18 cellular contexts compared by ENCODE assay signal in the genomic region with DNA sequence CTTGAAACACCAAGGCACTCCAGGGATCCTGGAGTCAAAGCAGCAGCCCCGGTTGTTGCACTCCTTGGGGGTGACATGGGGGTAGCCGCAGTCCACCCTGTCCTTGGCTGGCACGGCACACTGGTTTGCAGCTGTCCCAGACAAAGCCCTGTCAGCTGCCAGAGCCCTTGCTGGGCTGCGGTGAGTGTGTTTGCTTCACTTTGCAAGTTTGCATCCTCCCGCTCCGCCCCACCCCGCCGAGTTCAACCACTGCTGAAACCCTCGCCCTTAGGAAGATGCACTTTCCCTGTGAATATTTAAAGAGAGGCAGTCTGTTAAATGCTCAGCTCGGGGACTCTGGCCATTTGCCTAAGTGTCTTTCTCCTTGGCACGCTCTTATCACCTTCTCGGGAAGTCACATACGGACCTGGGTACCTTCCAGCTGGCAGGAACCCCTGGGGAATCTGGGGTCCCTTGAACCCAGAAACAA. TPM values are rescaled to one million over a fixed set of nuclear protein-coding genes. Genes with fewer than 3 reads are reported as not detected.
DNase-seq lines count a peak whose midpoint lies in the region; ATAC-seq and TF ChIP-seq lines count a peak whose summit lies in the region.
"Had no signal": no experiment of that assay in that cellular context is flagged by ENCODE, and none has a peak within 500 bp of the region (broad histone marks: within the 10 kb centered on the region; RNA-seq: fewer than 3 reads in every experiment).

No MANE protein-coding gene starts in this region.

- H3K27ac Mint-ChIP-seq in WTC11 (peak overlapping the region; percentile 71; the same call in 1 of the 2 replicates), osteocyte (ENCODE audit: unreplicated experiment) (no peak overlapping the region)
- H3K27ac Mint-ChIP-seq: activated naive CD4-positive, alpha-beta T cell treated with anti-CD3 and anti-CD28 coated beads, Interleukin-2, amount 10 ng/mL, durations not matched to agents 7 days and 5 days had no signal

- H3K4ac ChIP-seq in neuronal stem cell (ENCODE audit: low read length), result no peak overlapping the region

- H3K36me3 ChIP-seq in neuronal stem cell (replicated peaks in 1 of 2; ENCODE audit: control insufficient read depth in 2 of 2, insufficient read depth in 2 of 2, low read length in 2 of 2), result no peaks in the 10 kb centered on the region

- peaks cover 0 to 16% of the 10 kb centered on the region in 2 donors for H3K4me1 ChIP-seq in neuronal stem cell (ENCODE audit: control insufficient read depth in 2 of 2, insufficient read depth in 1 of 2, low read depth in 1 of 2, low read length in 2 of 2)

- H3K4me1 Mint-ChIP-seq in WTC11, result peaks cover 67% of the 10 kb centered on the region
- H3K4me1 Mint-ChIP-seq in osteocyte (ENCODE audit: unreplicated experiment), result peaks cover 64% of the 10 kb centered on the region

- H3K4me3 Mint-ChIP-seq in WTC11 (no peak overlapping the region), osteocyte (ENCODE audit: unreplicated experiment) (no peak overlapping the region)
- H3K4me3 Mint-ChIP-seq: activated naive CD4-positive, alpha-beta T cell treated with anti-CD3 and anti-CD28 coated beads, Interleukin-2, amount 10 ng/mL, durations not matched to agents 7 days and 5 days; naive B cell had no signal

- H3K14ac ChIP-seq in neuronal stem cell (ENCODE audit: low read length), result no peak overlapping the region

- H3K4me3 ChIP-seq in neuronal stem cell (ENCODE audit: low read length in 2 of 2), result no peak overlapping the region

- H3K36me3 Mint-ChIP-seq in WTC11 (no peaks in the 10 kb centered on the region), osteocyte (ENCODE audit: unreplicated experiment) (no peaks in the 10 kb centered on the region)
- H3K36me3 Mint-ChIP-seq: activated naive CD4-positive, alpha-beta T cell treated with anti-CD3 and anti-CD28 coated beads, Interleukin-2, amount 10 ng/mL, durations not matched to agents 7 days and 5 days; naive B cell had no signal

- no peaks in the 10 kb centered on the region for H3K79me1 ChIP-seq in neuronal stem cell (ENCODE audit: low read depth, low read length)

- no peaks in the 10 kb centered on the region for H3K9me3 Mint-ChIP-seq in WTC11
- H3K9me3 Mint-ChIP-seq in osteocyte (ENCODE audit: unreplicated experiment), result no peaks in the 10 kb centered on the region
- H3K9me3 Mint-ChIP-seq: activated naive CD4-positive, alpha-beta T cell treated with anti-CD3 and anti-CD28 coated beads, Interleukin-2, amount 10 ng/mL, durations not matched to agents 7 days and 5 days; naive B cell had no signal

- H2BK15ac ChIP-seq in neuronal stem cell (ENCODE audit: low read length), result no peak overlapping the region

- DNase-seq in DMS 273 (lab: John Stamatoyannopoulos, UW; ENCODE audit: unreplicated experiment) (peak; percentile 68), DMS 273 treated with DMSO at 0.1 percent for 48 hours (lab: John Stamatoyannopoulos, UW) (no peak), NCI-H2081 (lab: John Stamatoyannopoulos, UW) (peak; percentile 60 to 89), WTC11 (ENCODE audit: low spot score) (peak; percentile 64), neuronal stem cell (ENCODE audit: low spot score) (no peak), epidermal melanocyte (ENCODE audit: insufficient read length, low spot score) (no peak), osteocyte (ENCODE audit: extremely low spot score, unreplicated experiment) (no peak)
- DNase-seq: activated CD4-positive, alpha-beta T cell treated with anti-CD3 and anti-CD28 coated beads for 1 hour; activated naive CD4-positive, alpha-beta T cell treated with anti-CD3 and anti-CD28 coated beads, Interleukin-2, amount 10 ng/mL, durations not matched to agents 7 days and 5 days; DND-41; effector CD4-positive, alpha-beta T cell; hippocampal formation; KBM-7; naive B cell; stimulated activated CD4-positive, alpha-beta T cell treated with anti-CD3 and anti-CD28 coated beads, Interleukin-2, amount 100 ng/mL, for 24 hours had no signal

- H3K4me2 ChIP-seq in neuronal stem cell (ENCODE audit: insufficient read depth, low read length, poor library complexity, severe bottlenecking), result no peak overlapping the region

- no peak overlapping the region for H3K23ac ChIP-seq in neuronal stem cell (ENCODE audit: low read depth, low read length, poor library complexity)

- no peak overlapping the region for H2BK12ac ChIP-seq in neuronal stem cell (ENCODE audit: low read length)

- no peak overlapping the region for H2BK5ac ChIP-seq in neuronal stem cell (ENCODE audit: low read length)

- no peak overlapping the region for H4K91ac ChIP-seq in neuronal stem cell (ENCODE audit: low read depth, low read length, poor library complexity)

- WGBS in neuronal stem cell (ENCODE audit: extremely low coverage in 2 of 2, insufficient read length in 2 of 2, insufficient replicate concordance in 1 of 2), 2 donors, result no CpG with 5 or more reads among the region's 13 CpGs

- no peaks in the 10 kb centered on the region for H3K9me3 ChIP-seq in neuronal stem cell (replicated peaks in 1 of 2; ENCODE audit: control insufficient read depth in 2 of 2, insufficient read depth in 1 of 2, low read depth in 1 of 2, low read length in 2 of 2)

- H2AK5ac ChIP-seq in neuronal stem cell (ENCODE audit: low read depth, low read length), result peak overlapping the region; percentile 82

- TF ChIP-seq CTCF in WTC11 (IDR thresholded peaks at IDR 0.05) (no peak), osteocyte (IDR thresholded peaks at IDR 0.05) (no peak)

- H3K18ac ChIP-seq in neuronal stem cell (ENCODE audit: low read length), result peak overlapping the region; percentile 58

- POLR2A ChIA-PET in WTC11 (lab: Charles Lee), result no interaction called here

- peak overlapping the region; percentile 60 for H3K9ac ChIP-seq in neuronal stem cell (ENCODE audit: low read depth, low read length, poor library complexity)

- H3K27me3 Mint-ChIP-seq in WTC11 (ENCODE audit: low read depth) (peaks cover 6% of the 10 kb centered on the region), osteocyte (ENCODE audit: unreplicated experiment) (no peaks in the 10 kb centered on the region)

- CTCF ChIA-PET in WTC11 (lab: Charles Lee), result interaction anchor here (11.5 kb wide), 1 partner anchor 24 kb away, joined by 165 read pairs; no protein-coding TSS in a partner anchor

- ATAC-seq in WTC11, result peak; percentile 39
- ATAC-seq in HG02884 (IDR thresholded peaks at IDR 0.05; ENCODE audit: unreplicated experiment), result no peak

- H4K8ac ChIP-seq in neuronal stem cell (ENCODE audit: low read depth, low read length), result no peak overlapping the region

- no peak overlapping the region for H2BK120ac ChIP-seq in neuronal stem cell (ENCODE audit: low read depth, low read length)

- H3K27me3 ChIP-seq in neuronal stem cell (ENCODE audit: control insufficient read depth in 3 of 3, insufficient read depth in 3 of 3, low read depth in 1 of 3, low read length in 3 of 3), result peaks cover 0 to 50% (median 2%) of the 10 kb centered on the region in 3 experiments

- no peak overlapping the region for H2AFZ ChIP-seq in neuronal stem cell (ENCODE audit: low read length)

- H3K27ac ChIP-seq in neuronal stem cell (replicated peaks; ENCODE audit: low read length), result no peak overlapping the region
- H3K27ac ChIP-seq: 22Rv1 had no signal

TF ChIP-seq in WTC11, 78 proteins besides CTCF, POLR2A, EP300 and RAD21:
- no peak for TF ChIP-seq GTF2I (CRISPR knock-in tag; conservative IDR thresholded peaks at IDR 0.05)
- no peak for TF ChIP-seq ZNF512 (CRISPR knock-in tag; IDR thresholded peaks at IDR 0.05; ENCODE audit: borderline replicate concordance)
- 0 out of 2 replicates have a peak, but pooled peaks have one; percentile 30 for TF ChIP-seq SP1 (CRISPR knock-in tag; conservative IDR thresholded peaks at IDR 0.05)
- no peak for TF ChIP-seq PRRX2 (CRISPR knock-in tag; IDR thresholded peaks at IDR 0.05)
- TF ChIP-seq ZBTB21 (CRISPR knock-in tag; IDR thresholded peaks at IDR 0.05; ENCODE audit: borderline replicate concordance), result 0 out of 2 replicates have a peak, but pooled peaks have one; percentile 30

RNA-seq across cellular contexts. Expression of gene TFF3, which starts 1.7 kb away (rescaled TPM):
- total RNA-seq in WTC11 (2021) (2.9 to 4.2 TPM (median 3.5 TPM) in 3 replicates), osteocyte (46.1 and 50.3 TPM in 2 replicates)
- not detected for polyA plus RNA-seq in neuronal stem cell (2013, experiment 1 of 2)
- 0.15 TPM for polyA plus RNA-seq in neuronal stem cell (2013, experiment 2 of 2)

RNA-seq across cellular contexts. Expression of gene TFF2, which starts 37.3 kb away (rescaled TPM):
- total RNA-seq in WTC11 (2021) (0.33 TPM in 1 of 3 replicates, not detected in the others), osteocyte (not detected in 2 replicates)
- polyA plus RNA-seq in neuronal stem cell (2013, experiment 1 of 2), result not detected
- not detected for polyA plus RNA-seq in neuronal stem cell (2013, experiment 2 of 2)
- total RNA-seq: subcutaneous adipose tissue had no signal

RNA-seq across cellular contexts. Expression of gene TFF1, which starts 52.8 kb away (rescaled TPM):
- total RNA-seq in WTC11 (2021) (0.53 to 0.98 TPM (median 0.81 TPM) in 3 replicates), osteocyte (not detected in 2 replicates)
- polyA plus RNA-seq in neuronal stem cell (2013, experiment 1 of 2), result not detected
- polyA plus RNA-seq in neuronal stem cell (2013, experiment 2 of 2), result not detected
- total RNA-seq: subcutaneous adipose tissue had no signal

Comparison
In these comparisons a context has a peak if more than half of its experiments do, and no peak if none do; other contexts are left out.
1. DNase-seq: peak in DMS 273 (single experiment), NCI-H2081 (2 of 2) and WTC11 (single experiment); none in DMS 273 treated with DMSO at 0.1 percent for 48 hours (single experiment), neuronal stem cell (single experiment), epidermal melanocyte (single experiment) and osteocyte (single experiment).